In genomic region chr10:102132193-102132562, GRCh38 we compare ENCODE assay signal across 8 cellular contexts. TPM values are rescaled to one million over a fixed set of nuclear protein-coding genes. Genes with fewer than 3 reads are reported as not detected.
DNase-seq lines count a peak whose midpoint lies in the region; ATAC-seq and TF ChIP-seq lines count a peak whose summit lies in the region.

No MANE protein-coding gene starts in this region.

- peak overlapping the region; percentile 93 to 97 for H3K27ac ChIP-seq in right atrium auricular region
- peak overlapping the region; percentile 88 to 91 for H3K27ac ChIP-seq in breast epithelium
- H3K27ac ChIP-seq in uterus = peak overlapping the region; percentile 74 to 93

- H3K36me3 ChIP-seq in right atrium auricular region (no peaks in the 10 kb centered on the region), breast epithelium (no peaks in the 10 kb centered on the region), uterus (no peaks in the 10 kb centered on the region)

- in situ Hi-C loops in GM13977 (cut with MboI; ENCODE audit: low pct_unique_long_range_greater_than_20kb, low sequenced_read_pairs, unreplicated experiment) = no loop called here

- TF ChIP-seq CTCF in right atrium auricular region (IDR thresholded peaks at IDR 0.05) = no peak
- TF ChIP-seq CTCF in breast epithelium (IDR thresholded peaks at IDR 0.05) = no peak
- TF ChIP-seq CTCF in uterus (IDR thresholded peaks at IDR 0.05) = no peak
- TF ChIP-seq CTCF in GM13977 (IDR thresholded peaks at IDR 0.05; ENCODE audit: extremely low read depth, insufficient read depth, missing control alignments) = no peak

- peaks cover 0 to 41% of the 10 kb centered on the region in 2 donors for H3K4me1 ChIP-seq in right atrium auricular region
- peaks cover 0 to 8% of the 10 kb centered on the region in 2 donors for H3K4me1 ChIP-seq in breast epithelium
- peaks cover 30% of the 10 kb centered on the region for H3K4me1 ChIP-seq in mononuclear cell (ENCODE audit: insufficient read depth, low read length)
- peaks cover 0 to 8% of the 10 kb centered on the region in 2 donors for H3K4me1 ChIP-seq in uterus

- intact Hi-C loops in Right ventricle myocardium superior (cut with DNase I) (no loop called here), breast epithelium (cut with DNase I; ENCODE audit: low total_unique reads) (no loop called here), uterus (cut with DNase I; ENCODE audit: low total_unique reads) (no loop called here)

- DNase-seq in right atrium auricular region (ENCODE audit: low spot score) = no peak
- no peak for DNase-seq in Right ventricle myocardium superior
- no peak for DNase-seq in breast epithelium (ENCODE audit: low spot score in 2 of 2)
- DNase-seq in uterus = no peak
- no peak for DNase-seq in GM13977 (ENCODE audit: low spot score)
- DNase-seq in amniotic stem cell (lab: John Stamatoyannopoulos, UW) = no peak
- no peak for DNase-seq in islet precursor cell

- H3K9me3 ChIP-seq in right atrium auricular region = no peaks in the 10 kb centered on the region
- no peaks in the 10 kb centered on the region for H3K9me3 ChIP-seq in breast epithelium
- no peaks in the 10 kb centered on the region for H3K9me3 ChIP-seq in mononuclear cell (ENCODE audit: low read depth, low read length)
- H3K9me3 ChIP-seq in uterus = no peaks in the 10 kb centered on the region

- H3K27me3 ChIP-seq in right atrium auricular region (no peaks in the 10 kb centered on the region), breast epithelium (no peaks in the 10 kb centered on the region), mononuclear cell (ENCODE audit: insufficient read depth, low read length) (no peaks in the 10 kb centered on the region), uterus (no peaks in the 10 kb centered on the region)

- TF ChIP-seq POLR2A in breast epithelium (IDR thresholded peaks at IDR 0.05) = no peak
- no peak for TF ChIP-seq POLR2A in uterus (IDR thresholded peaks at IDR 0.05)

- no peak for ATAC-seq in Right ventricle myocardium superior (ENCODE audit: poor library complexity)

- H3K4me3 ChIP-seq in right atrium auricular region (peak overlapping the region in 1 of 2 donors; percentile 95), breast epithelium (peak overlapping the region; percentile 77 to 94 (median 93)), mononuclear cell (ENCODE audit: low read length) (peak overlapping the region; percentile 85), uterus (peak overlapping the region; percentile 74 to 99)

RNA-seq across cellular contexts. Expression of gene PPRC1, which starts 0.7 kb away (rescaled TPM):
- total RNA-seq in right atrium auricular region (10 to 100 TPM; 10.9 to 20.6 TPM), Right ventricle myocardium superior (10.5 TPM), breast epithelium (10 to 100 TPM in 2 of 3 donors, 1 to 10 TPM in 1; 9.1 to 21.0 (median 19.8) TPM), mononuclear cell (12.1 TPM), uterus (10 to 100 TPM in 3 of 4 donors, 1 to 10 TPM in 1; 1.8 to 58.2 (median 15.5) TPM)

RNA-seq across cellular contexts. Expression of gene LDB1, which starts 12.0 kb away (rescaled TPM):
- total RNA-seq in right atrium auricular region (10 to 100 TPM; 32.2 to 59.7 TPM), Right ventricle myocardium superior (56.2 TPM), breast epithelium (10 to 100 TPM; 29.6 to 53.6 (median 43.6) TPM), mononuclear cell (59.0 TPM), uterus (100 to 1,000 TPM in 1 of 4 donors, 10 to 100 TPM in 3; 17.4 to 121 (median 43.8) TPM)

RNA-seq across cellular contexts. Expression of gene NOLC1, which starts 20.0 kb away (rescaled TPM):
- total RNA-seq in right atrium auricular region = 10 to 100 TPM; 42.2 to 47.8 TPM
- 22.8 TPM for total RNA-seq in Right ventricle myocardium superior
- 10 to 100 TPM; 40.5 to 82.8 (median 65.5) TPM for total RNA-seq in breast epithelium
- 19.8 TPM for total RNA-seq in mononuclear cell
- 10 to 100 TPM; 15.4 to 54.0 (median 27.4) TPM for total RNA-seq in uterus
